Comparison of ENCODE assay signal across 8 cellular contexts in the genomic region with DNA sequence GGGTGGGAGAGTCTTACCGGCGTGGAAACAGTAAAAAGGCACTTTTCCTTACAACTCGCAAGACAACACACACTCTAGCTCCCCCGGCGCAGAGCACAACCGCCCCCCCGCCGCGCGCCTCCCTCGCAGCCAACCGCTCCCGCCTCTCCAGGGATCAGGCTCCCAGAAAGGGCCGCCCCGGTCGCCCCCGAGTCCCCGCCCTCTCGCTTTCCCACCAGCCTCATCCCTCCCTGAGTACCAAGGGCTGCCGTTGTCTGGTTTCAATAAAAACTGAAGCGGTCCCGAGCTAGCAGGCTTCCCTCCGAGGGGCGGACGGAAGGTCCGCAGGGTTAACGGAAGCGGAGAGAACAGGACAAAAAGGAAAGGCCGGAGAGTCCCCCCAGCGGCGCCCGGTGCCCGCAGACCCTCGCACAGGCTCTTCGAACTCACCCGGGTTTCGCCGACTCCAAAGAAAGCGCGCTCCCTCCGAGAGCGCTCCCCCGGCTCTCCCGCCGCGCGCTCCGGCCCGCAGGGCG. TPM values are rescaled to one million over a fixed set of nuclear protein-coding genes. Genes with fewer than 3 reads are reported as not detected.
DNase-seq lines count a peak whose midpoint lies in the region; ATAC-seq and TF ChIP-seq lines count a peak whose summit lies in the region.

No MANE protein-coding gene starts in this region.

- peak overlapping the region; percentile 90 to 100 (median 99) for H3K27ac ChIP-seq in heart right ventricle

- WGBS in heart right ventricle, 2 donors = 0 to 1% methylated on average over 48 to 50 of the region's 50 CpGs

- DNase-seq in COR-L47 (lab: John Stamatoyannopoulos, UW) (peak; percentile 58), HuH-7 (ENCODE audit: low spot score) (peak; percentile 37), SHP77 treated with DMSO at 0.1 percent for 48 hours (lab: John Stamatoyannopoulos, UW) (peak; percentile 19), amniotic epithelial cell (ENCODE audit: low read depth) (peak; percentile 50), heart right ventricle (peak; percentile 79 to 85), posterior cingulate gyrus (peak; percentile 54 to 95 (median 66)), RPMI8226 (no peak)

- ATAC-seq in GM21367 (IDR thresholded peaks at IDR 0.05; ENCODE audit: unreplicated experiment) = peak; percentile 13
- peak; percentile 73 to 88 (median 82) for ATAC-seq in heart right ventricle

- H3K9me3 ChIP-seq in heart right ventricle = no peaks in the 10 kb centered on the region

- no peaks in the 10 kb centered on the region for H3K27me3 ChIP-seq in heart right ventricle

- TF ChIP-seq CTCF in heart right ventricle (IDR thresholded peaks at IDR 0.05) = peak in 1 of 9 donors; percentile 1

- peak overlapping the region; percentile 82 to 98 (median 93) for H3K4me3 ChIP-seq in heart right ventricle

- peaks cover 0 to 46% (median 25%) of the 10 kb centered on the region in 9 donors for H3K4me1 ChIP-seq in heart right ventricle

- peaks cover 0 to 6% (median 0%) of the 10 kb centered on the region in 9 donors for H3K36me3 ChIP-seq in heart right ventricle

- intact Hi-C loops in heart right ventricle (cut with DNase I) (loop anchor here (2.0 to 10.0 kb wide), 8 partner anchors 36 to 176 kb away; no protein-coding TSS in a partner anchor), posterior cingulate gyrus (cut with DNase I) (loop anchor here (1.0 to 5.0 kb wide), 2 partner anchors 11 to 46 kb away; no protein-coding TSS in a partner anchor)

RNA-seq across cellular contexts. Expression of a gene that starts 0.8 kb away (rescaled TPM):
- 10 to 100 TPM; 16.9 to 48.1 (median 29.7) TPM for total RNA-seq in heart right ventricle
- polyA plus RNA-seq in heart right ventricle = 10 to 100 TPM; 17.1 to 39.0 TPM
